In genomic region chr22:38460367-38460952, GRCh38 we compare ENCODE assay signal across 2 cellular contexts.
TF ChIP-seq lines count a peak whose summit lies in the region.

No MANE protein-coding gene starts in this region.

TF ChIP-seq in GM12891, 5 proteins besides CTCF, POLR2A, EP300 and RAD21:
- TF ChIP-seq TAF1 (IDR thresholded peaks at IDR 0.05; ENCODE audit: low read depth, low read length) (no peak), POU2F2 (IDR thresholded peaks at IDR 0.05; ENCODE audit: low read depth, low read length) (no peak), POLR2AphosphoS5 (IDR thresholded peaks at IDR 0.05; ENCODE audit: low read depth, low read length) (no peak), PAX5 (IDR thresholded peaks at IDR 0.05; ENCODE audit: insufficient read depth, low read length, severe bottlenecking) (no peak), SPI1 (IDR thresholded peaks at IDR 0.05; ENCODE audit: low read depth, low read length) (no peak)

TF ChIP-seq in H1, 55 proteins besides CTCF, POLR2A, EP300 and RAD21:
- TF ChIP-seq NRF1 (IDR thresholded peaks at IDR 0.05; ENCODE audit: low read depth, low read length) (no peak), POLR2AphosphoS5 (IDR thresholded peaks at IDR 0.05; ENCODE audit: low read depth, low read length) (no peak), CHD1 (IDR thresholded peaks at IDR 0.05; ENCODE audit: low read depth, low read length) (no peak), BCL11A (IDR thresholded peaks at IDR 0.05; ENCODE audit: low read depth in 2 of 2, low read length in 2 of 2) (no peak), MAX (IDR thresholded peaks at IDR 0.05) (no peak), CTBP2 (IDR thresholded peaks at IDR 0.05; ENCODE audit: borderline replicate concordance, insufficient read depth, insufficient read length, low read length) (no peak), SP2 (IDR thresholded peaks at IDR 0.05; ENCODE audit: low read length) (no peak), EGR1 (IDR thresholded peaks at IDR 0.05; ENCODE audit: borderline replicate concordance, low read depth, low read length) (no peak), TEAD4 (IDR thresholded peaks at IDR 0.05; ENCODE audit: low read depth, low read length) (no peak), KDM1A (IDR thresholded peaks at IDR 0.05; ENCODE audit: borderline replicate concordance, low read length) (no peak), SAP30 (IDR thresholded peaks at IDR 0.05; ENCODE audit: insufficient read depth, insufficient replicate concordance, low read length) (no peak), FOSL1 (IDR thresholded peaks at IDR 0.05; ENCODE audit: insufficient read depth, low read depth, low read length) (no peak), SUZ12 (IDR thresholded peaks at IDR 0.05; ENCODE audit: low read length) (no peak)
- TF ChIP-seq, protein P1, sequence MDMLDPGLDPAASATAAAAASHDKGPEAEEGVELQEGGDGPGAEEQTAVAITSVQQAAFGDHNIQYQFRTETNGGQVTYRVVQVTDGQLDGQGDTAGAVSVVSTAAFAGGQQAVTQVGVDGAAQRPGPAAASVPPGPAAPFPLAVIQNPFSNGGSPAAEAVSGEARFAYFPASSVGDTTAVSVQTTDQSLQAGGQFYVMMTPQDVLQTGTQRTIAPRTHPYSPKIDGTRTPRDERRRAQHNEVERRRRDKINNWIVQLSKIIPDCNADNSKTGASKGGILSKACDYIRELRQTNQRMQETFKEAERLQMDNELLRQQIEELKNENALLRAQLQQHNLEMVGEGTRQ (IDR thresholded peaks at IDR 0.05; ENCODE audit: low read length) = no peak
TF ChIP-seq in H1: peak in this region for 0.
